8 cellular contexts compared by ENCODE assay signal in genomic region chr12:121536058-121536928, GRCh38. TPM values are rescaled to one million over a fixed set of nuclear protein-coding genes. Genes with fewer than 3 reads are reported as not detected.
DNase-seq lines count a peak whose midpoint lies in the region; ATAC-seq and TF ChIP-seq lines count a peak whose summit lies in the region.

No MANE protein-coding gene starts in this region.

- ATAC-seq in GM18867 (IDR thresholded peaks at IDR 0.05; ENCODE audit: unreplicated experiment) (peak; percentile 61), HG03060 (IDR thresholded peaks at IDR 0.05; ENCODE audit: low read depth, unreplicated experiment) (peak; percentile 39)

- H3K4me1 ChIP-seq in duodenal mucosa (ENCODE audit: control insufficient read depth in 1 of 2, insufficient read depth in 2 of 2, low read length in 2 of 2), result peaks cover 35 to 42% of the 10 kb centered on the region in 2 donors

- CTCF ChIA-PET in AG04450 (lab: Charles Lee), result interaction anchor here (0.6 to 1.1 kb wide), 5 partner anchors 35 to 187 kb away, joined by 3 to 5 read pairs (median 4); no protein-coding TSS in a partner anchor

- peak; percentile 46 for DNase-seq in AG04450 (ENCODE audit: low read depth, low spot score)
- peak; percentile 80 for DNase-seq in NCI-H2227 treated with DMSO at 0.1 percent for 48 hours (lab: John Stamatoyannopoulos, UW)
- DNase-seq in activated CD4-positive, alpha-beta T cell treated with anti-CD3 and anti-CD28 coated beads, Interleukin-2, amount 50 U/mL, for 1 hour, result peak; percentile 61
- DNase-seq in lower leg skin (ENCODE audit: low spot score in 2 of 2), result peak; percentile 71 to 95
- DNase-seq in stimulated activated CD8-positive, alpha-beta memory T cell treated with anti-CD3 and anti-CD28 coated beads, Interleukin-12 subunit alpha, Interleukin-12 subunit beta, amount 100 ng/mL, for 24 hours (ENCODE audit: extremely low read depth), result peak; percentile 45

- peak overlapping the region; percentile 23 to 28 for H3K9ac ChIP-seq in duodenal mucosa (ENCODE audit: low read depth in 1 of 2, low read length in 2 of 2)

- 10 to 27% methylated on average over 32 to 38 of the region's 38 CpGs for WGBS in lower leg skin, 2 donors

- intact Hi-C loops in lower leg skin (cut with DNase I; ENCODE audit: low total_unique reads), result no loop called here

- no peaks in the 10 kb centered on the region for H3K27me3 ChIP-seq in AG04450 (ENCODE audit: control insufficient read depth, insufficient read depth, low read length)
- H3K27me3 ChIP-seq in duodenal mucosa (ENCODE audit: control insufficient read depth in 1 of 2, insufficient read depth in 2 of 2, low read length in 2 of 2), result no peaks in the 10 kb centered on the region

- TF ChIP-seq POLR2A in lower leg skin (IDR thresholded peaks at IDR 0.05), result no peak

- peak overlapping the region; percentile 58 for H3K4me3 ChIP-seq in AG04450 (ENCODE audit: low read depth, low read length)
- H3K4me3 ChIP-seq in duodenal mucosa (ENCODE audit: low read depth in 1 of 2, low read length in 2 of 2), result peak overlapping the region; percentile 69 to 70
- peak overlapping the region; percentile 42 for H3K4me3 ChIP-seq in lower leg skin (ENCODE audit: low read depth, poor library complexity, severe bottlenecking)

- TF ChIP-seq CTCF in AG04450 (IDR thresholded peaks at IDR 0.05; ENCODE audit: low read depth, low read length), result no peak
- no peak for TF ChIP-seq CTCF in lower leg skin (IDR thresholded peaks at IDR 0.05)

- peaks cover 3 to 21% of the 10 kb centered on the region in 2 donors for H3K36me3 ChIP-seq in duodenal mucosa (ENCODE audit: control insufficient read depth in 1 of 2, insufficient read depth in 2 of 2, low read length in 2 of 2)

- POLR2A ChIA-PET in AG04450 (lab: Yijun Ruan, JAX), result interaction anchor here (0.6 to 2.0 kb wide), 7 partner anchors 17 to 352 kb away, joined by 3 to 15 read pairs (median 7); partner anchors contain the start of gene RHOF

- no peaks in the 10 kb centered on the region for H3K9me3 ChIP-seq in AG04450 (ENCODE audit: control insufficient read depth, insufficient read depth, low read length)
- H3K9me3 ChIP-seq in duodenal mucosa (ENCODE audit: control insufficient read depth in 1 of 2, low read length in 2 of 2), result no peaks in the 10 kb centered on the region

- H3K27ac ChIP-seq in AG04450 (ENCODE audit: low read depth, low read length) (peak overlapping the region; percentile 84), duodenal mucosa (ENCODE audit: low read depth, low read length) (peak overlapping the region; percentile 65)

RNA-seq across cellular contexts. Expression of gene KDM2B, which starts 44.5 kb away (rescaled TPM):
- 12.9 and 17.3 TPM in 2 replicates for polyA plus RNA-seq in AG04450 (2011; rRNA removed)
- 32.7 and 39.1 TPM in 2 replicates for polyA minus RNA-seq in AG04450 (2011; rRNA and poly(A)+ RNA removed)
- 10 to 100 TPM; 28.9 to 72.1 (median 47.9) TPM for total RNA-seq in lower leg skin

Comparison
In these comparisons a context has a peak if more than half of its experiments do, and no peak if none do; other contexts are left out.
1. Peak in every context shown above with its lines: DNase-seq, ATAC-seq, H3K4me3 ChIP-seq and H3K27ac ChIP-seq.